Comparison of ENCODE assay signal across 11 cellular contexts in genomic region chr16:84604477-84605013, GRCh38. TPM values are rescaled to one million over a fixed set of nuclear protein-coding genes. Genes with fewer than 3 reads are reported as not detected.
DNase-seq lines count a peak whose midpoint lies in the region; ATAC-seq and TF ChIP-seq lines count a peak whose summit lies in the region.
"Had no signal": no experiment of that assay in that cellular context is flagged by ENCODE, and none has a peak within 500 bp of the region (broad histone marks: within the 10 kb centered on the region; RNA-seq: fewer than 3 reads in every experiment).

No MANE protein-coding gene starts in this region.

- peaks cover 96% of the 10 kb centered on the region for H3K4me1 Mint-ChIP-seq in stimulated activated naive CD8-positive, alpha-beta T cell treated with anti-CD3 and anti-CD28 coated beads, Interleukin-15, Interleukin-2, amounts not matched to agents 100 ng/mL and 50 ng/mL, for 24 hours (ENCODE audit: low read depth)
- peaks cover 93% of the 10 kb centered on the region for H3K4me1 Mint-ChIP-seq in activated CD8-positive, alpha-beta T cell treated with anti-CD3 and anti-CD28 coated beads for 36 hours (ENCODE audit: low read depth)
- H3K4me1 Mint-ChIP-seq in memory B cell: peaks cover 69% of the 10 kb centered on the region

- H3K27ac Mint-ChIP-seq in stimulated activated naive CD8-positive, alpha-beta T cell treated with anti-CD3 and anti-CD28 coated beads, Interleukin-15, Interleukin-2, amounts not matched to agents 100 ng/mL and 50 ng/mL, for 24 hours: peak overlapping the region; percentile 83
- peak overlapping the region; percentile 80 for H3K27ac Mint-ChIP-seq in activated CD8-positive, alpha-beta T cell treated with anti-CD3 and anti-CD28 coated beads for 36 hours
- H3K27ac Mint-ChIP-seq in memory B cell: peak overlapping the region; percentile 99

- POLR2A ChIA-PET in activated CD8-positive, alpha-beta T cell treated with anti-CD3 and anti-CD28 coated beads for 36 hours (lab: Charles Lee): interaction anchor here (7.9 kb wide), 1 partner anchor 10 kb away, joined by 94 read pairs; the partner anchor contains the start of gene COTL1

- intact Hi-C loops in activated CD8-positive, alpha-beta T cell treated with anti-CD3 and anti-CD28 coated beads for 36 hours (cut with micrococcal nuclease): loop anchor here (5.0 kb wide), 1 partner anchor 52 kb away; no protein-coding TSS in a partner anchor

- H3K27me3 Mint-ChIP-seq in stimulated activated naive CD8-positive, alpha-beta T cell treated with anti-CD3 and anti-CD28 coated beads, Interleukin-15, Interleukin-2, amounts not matched to agents 100 ng/mL and 50 ng/mL, for 24 hours: no peaks in the 10 kb centered on the region
- H3K27me3 Mint-ChIP-seq in activated CD8-positive, alpha-beta T cell treated with anti-CD3 and anti-CD28 coated beads for 36 hours: no peaks in the 10 kb centered on the region
- no peaks in the 10 kb centered on the region for H3K27me3 Mint-ChIP-seq in memory B cell

- ATAC-seq in stimulated activated naive CD8-positive, alpha-beta T cell treated with anti-CD3 and anti-CD28 coated beads, Interleukin-15, Interleukin-2, amounts not matched to agents 100 U/mL and 50 U/mL, for 24 hours: no peak
- ATAC-seq in activated CD8-positive, alpha-beta T cell treated with anti-CD3 and anti-CD28 coated beads for 36 hours: no peak
- ATAC-seq in memory B cell (ENCODE audit: low read depth) (no peak), GM19395 (IDR thresholded peaks at IDR 0.05; ENCODE audit: unreplicated experiment) (no peak)
- ATAC-seq: natural killer cell had no signal

- H3K4me3 Mint-ChIP-seq in stimulated activated naive CD8-positive, alpha-beta T cell treated with anti-CD3 and anti-CD28 coated beads, Interleukin-15, Interleukin-2, amounts not matched to agents 100 ng/mL and 50 ng/mL, for 24 hours: peak overlapping the region; percentile 41
- peak overlapping the region; percentile 44 for H3K4me3 Mint-ChIP-seq in activated CD8-positive, alpha-beta T cell treated with anti-CD3 and anti-CD28 coated beads for 36 hours
- peak overlapping the region; percentile 79 for H3K4me3 Mint-ChIP-seq in memory B cell
- H3K4me3 Mint-ChIP-seq: natural killer cell had no signal

- no peak for TF ChIP-seq CTCF in activated CD8-positive, alpha-beta T cell treated with anti-CD3 and anti-CD28 coated beads for 36 hours (IDR thresholded peaks at IDR 0.05)

- CTCF ChIA-PET in activated CD8-positive, alpha-beta T cell treated with anti-CD3 and anti-CD28 coated beads for 36 hours (lab: Charles Lee): no interaction called here

- no peaks in the 10 kb centered on the region for H3K9me3 Mint-ChIP-seq in stimulated activated naive CD8-positive, alpha-beta T cell treated with anti-CD3 and anti-CD28 coated beads, Interleukin-15, Interleukin-2, amounts not matched to agents 100 ng/mL and 50 ng/mL, for 24 hours
- H3K9me3 Mint-ChIP-seq in activated CD8-positive, alpha-beta T cell treated with anti-CD3 and anti-CD28 coated beads for 36 hours: peaks cover 1% of the 10 kb centered on the region
- H3K9me3 Mint-ChIP-seq in memory B cell: no peaks in the 10 kb centered on the region
- H3K9me3 Mint-ChIP-seq: natural killer cell had no signal

- peaks cover 61% of the 10 kb centered on the region for H3K36me3 Mint-ChIP-seq in stimulated activated naive CD8-positive, alpha-beta T cell treated with anti-CD3 and anti-CD28 coated beads, Interleukin-15, Interleukin-2, amounts not matched to agents 100 ng/mL and 50 ng/mL, for 24 hours (ENCODE audit: low read depth)
- H3K36me3 Mint-ChIP-seq in activated CD8-positive, alpha-beta T cell treated with anti-CD3 and anti-CD28 coated beads for 36 hours (ENCODE audit: low read depth): peaks cover 70% of the 10 kb centered on the region
- peaks cover 10% of the 10 kb centered on the region for H3K36me3 Mint-ChIP-seq in memory B cell
- H3K36me3 Mint-ChIP-seq: natural killer cell had no signal

- no peak for DNase-seq in stimulated activated naive CD8-positive, alpha-beta T cell treated with anti-CD3 and anti-CD28 coated beads, Interleukin-15, Interleukin-2, amounts not matched to agents 100 U/mL and 50 U/mL, for 24 hours
- no peak for DNase-seq in activated CD8-positive, alpha-beta T cell treated with anti-CD3 and anti-CD28 coated beads for 36 hours
- DNase-seq in memory B cell (ENCODE audit: low spot score in 2 of 2) (no peak), NCI-H2029 (lab: John Stamatoyannopoulos, UW) (no peak), DMS 273 (lab: John Stamatoyannopoulos, UW; ENCODE audit: unreplicated experiment) (no peak), mucosa of gallbladder (ENCODE audit: low spot score) (no peak)
- DNase-seq: MG63, natural killer cell, NCI-H524 treated with DMSO at 0.1 percent for 48 hours had no signal

RNA-seq across cellular contexts. Expression of gene COTL1, which starts 13.3 kb away (rescaled TPM):
- total RNA-seq in activated CD8-positive, alpha-beta T cell treated with anti-CD3 and anti-CD28 coated beads for 36 hours: 100 to 1,000 TPM; 664 to 677 TPM
- 129 TPM for total RNA-seq in mucosa of gallbladder

RNA-seq across cellular contexts. Expression of gene KLHL36, which starts 43.8 kb away (rescaled TPM):
- total RNA-seq in activated CD8-positive, alpha-beta T cell treated with anti-CD3 and anti-CD28 coated beads for 36 hours: 10 to 100 TPM; 41.0 to 44.0 TPM
- 76.2 TPM for total RNA-seq in mucosa of gallbladder
